In the genomic region with DNA sequence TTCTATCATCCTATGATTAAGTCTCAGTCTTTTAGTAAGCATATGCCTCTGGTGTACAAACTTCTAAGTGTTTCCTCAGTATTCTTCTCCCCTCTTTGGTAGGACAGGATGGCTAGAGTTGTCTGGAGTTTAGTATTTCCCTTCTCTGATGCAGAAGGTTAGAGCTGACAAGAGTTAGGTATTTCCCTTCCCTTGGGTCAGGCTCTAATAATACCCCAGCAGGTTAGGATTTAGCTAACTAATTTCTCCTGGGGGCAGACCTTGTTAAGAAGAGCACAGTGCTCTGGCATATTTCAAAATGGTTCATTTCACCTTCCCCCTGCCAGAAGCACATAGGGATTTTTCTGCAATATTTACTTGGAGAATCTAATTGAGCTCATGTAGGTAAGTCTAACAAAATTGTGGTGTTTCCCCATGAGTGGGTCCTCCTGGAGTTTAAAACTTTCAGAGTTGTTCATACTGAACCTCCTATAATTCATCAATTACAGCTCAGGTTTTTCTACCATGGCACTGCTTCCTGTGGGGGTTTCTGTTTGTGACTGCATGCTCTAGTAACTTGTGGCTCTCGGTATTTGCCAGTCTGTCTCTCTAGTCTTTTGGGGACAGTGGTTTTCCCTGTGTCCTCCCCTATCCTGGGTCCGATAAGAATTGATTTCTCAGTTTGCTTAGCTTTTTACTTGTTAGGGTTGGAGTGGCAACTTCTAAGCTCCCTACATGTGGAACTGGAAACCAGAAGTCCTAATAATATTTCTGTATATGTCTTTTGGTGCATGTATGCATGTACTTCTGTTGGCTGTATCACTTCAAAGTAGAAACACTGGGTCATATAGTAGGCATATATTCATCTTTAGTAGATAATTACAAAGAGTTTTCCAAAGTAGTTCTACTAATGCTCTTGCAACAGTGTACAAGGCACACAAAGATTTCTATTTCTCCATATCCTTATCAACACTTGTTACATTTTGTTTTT, we compare ENCODE assay signal across 15 cellular contexts.
A peak's percentile ranks its signal among the peaks of the same experiment; 100 is the strongest.
DNase-seq lines count a peak whose midpoint lies in the region; ATAC-seq and TF ChIP-seq lines count a peak whose summit lies in the region.
"Had no signal": no experiment of that assay in that cellular context is flagged by ENCODE, and none has a peak within 500 bp of the region (broad histone marks: within the 10 kb centered on the region; RNA-seq: fewer than 3 reads in every experiment).

No MANE protein-coding gene starts in this region.

- H3K4ac ChIP-seq in H9 (ENCODE audit: low read depth, low read length), result no peak overlapping the region

- H3K27ac Mint-ChIP-seq in progenitor cell of endocrine pancreas, result peak overlapping the region; percentile 77
- H3K27ac Mint-ChIP-seq in H9, result 0 out of 7 replicates have a peak overlapping the region, but pooled peaks of 1 of the 3 experiments have one; percentile 46
- no peak overlapping the region for H3K27ac Mint-ChIP-seq in glutamatergic neuron (ENCODE audit: unreplicated experiment)

- H3K27ac ChIP-seq in H9 (ENCODE audit: insufficient read length, low read depth, low read length), result no peak overlapping the region
- H3K27ac ChIP-seq: left lung had no signal

- H4K8ac ChIP-seq in H9 (replicated peaks; ENCODE audit: insufficient read length, low read depth, low read length), result no peak overlapping the region

- H3K9me3 ChIP-seq in H9 (ENCODE audit: control insufficient read depth, low read depth, low read length), result no peaks in the 10 kb centered on the region
- H3K9me3 ChIP-seq: left lung had no signal

- no peak overlapping the region for H2AK5ac ChIP-seq in H9 (ENCODE audit: insufficient read length, low read length)

- no peak for DNase-seq in progenitor cell of endocrine pancreas (ENCODE audit: low spot score, unreplicated experiment)
- DNase-seq in DMS53 (lab: John Stamatoyannopoulos, UW), result no peak
- no peak for DNase-seq in H9
- DNase-seq in glutamatergic neuron, result no peak
- no peak for DNase-seq in stimulated activated CD4-positive, alpha-beta T cell treated with anti-CD3 and anti-CD28 coated beads, Interleukin-2, amount 100 ng/mL, for 48 hours
- DNase-seq: activated naive CD4-positive, alpha-beta T cell; cortex of kidney; Kasumi-1; left lung; NCI-H446 treated with DMSO at 0.1 percent for 48 hours; SIG-M5 had no signal

- H3K36me3 Mint-ChIP-seq in progenitor cell of endocrine pancreas (ENCODE audit: insufficient read depth), result peaks cover 9% of the 10 kb centered on the region
- H3K36me3 Mint-ChIP-seq in H9 (ENCODE audit: insufficient read depth in 1 of 3, low read depth in 3 of 3), result no peaks in the 10 kb centered on the region
- H3K36me3 Mint-ChIP-seq in glutamatergic neuron (ENCODE audit: unreplicated experiment), result no peaks in the 10 kb centered on the region

- no peaks in the 10 kb centered on the region for H3K27me3 Mint-ChIP-seq in progenitor cell of endocrine pancreas
- H3K27me3 Mint-ChIP-seq in H9 (ENCODE audit: low read depth), result no peaks in the 10 kb centered on the region
- H3K27me3 Mint-ChIP-seq in glutamatergic neuron (ENCODE audit: unreplicated experiment), result no peaks in the 10 kb centered on the region

- H3K23me2 ChIP-seq in H9 (ENCODE audit: insufficient read length, low read depth, low read length, poor library complexity, severe bottlenecking), result no peaks in the 10 kb centered on the region

- H3K4me3 Mint-ChIP-seq in progenitor cell of endocrine pancreas (ENCODE audit: low read depth), result no peak overlapping the region
- H3K4me3 Mint-ChIP-seq in H9, result no peak overlapping the region
- H3K4me3 Mint-ChIP-seq in glutamatergic neuron (ENCODE audit: unreplicated experiment), result no peak overlapping the region

- no peaks in the 10 kb centered on the region for H3K4me1 ChIP-seq in H9 (ENCODE audit: insufficient read depth, low read length)
- H3K4me1 ChIP-seq: left lung had no signal

- no peak overlapping the region for H3K56ac ChIP-seq in H9 (ENCODE audit: insufficient read length, low read depth, low read length)

- H4K91ac ChIP-seq in H9 (ENCODE audit: insufficient read length, low read depth, low read length), result no peak overlapping the region

- peaks cover 5% of the 10 kb centered on the region for H3K9me3 Mint-ChIP-seq in progenitor cell of endocrine pancreas (ENCODE audit: low read depth)
- H3K9me3 Mint-ChIP-seq in H9, result no peaks in the 10 kb centered on the region
- no peaks in the 10 kb centered on the region for H3K9me3 Mint-ChIP-seq in glutamatergic neuron (ENCODE audit: unreplicated experiment)

- TF ChIP-seq CTCF in progenitor cell of endocrine pancreas (IDR thresholded peaks at IDR 0.05; ENCODE audit: unreplicated experiment) (no peak), H9 (conservative IDR thresholded peaks at IDR 0.05) (no peak), glutamatergic neuron (IDR thresholded peaks at IDR 0.05; ENCODE audit: partially characterized antibody, unreplicated experiment) (no peak)

- ATAC-seq in GM19023 (IDR thresholded peaks at IDR 0.05; ENCODE audit: unreplicated experiment) (peak; percentile 83), GM21786 (IDR thresholded peaks at IDR 0.05; ENCODE audit: unreplicated experiment) (peak; percentile 96), HG03175 (IDR thresholded peaks at IDR 0.05; ENCODE audit: unreplicated experiment) (peak; percentile 94)
- ATAC-seq: activated CD4-positive, CD25-positive, alpha-beta regulatory T cell treated with anti-CD3 and anti-CD28 coated beads, Interleukin-2, amount 50 U/mL, for 24 hours had no signal

- H3K23ac ChIP-seq in H9 (ENCODE audit: insufficient read length, low read depth, low read length), result no peak overlapping the region

- no peak overlapping the region for H2BK15ac ChIP-seq in H9 (ENCODE audit: low read depth, low read length)

- no peaks in the 10 kb centered on the region for H3K79me2 ChIP-seq in H9 (ENCODE audit: insufficient read depth, low read length)

- no peak overlapping the region for H3K9ac ChIP-seq in H9 (ENCODE audit: extremely low read depth, insufficient read length, low read length)

- H3K27me3 ChIP-seq in H9 (ENCODE audit: insufficient read depth, low read length), result no peaks in the 10 kb centered on the region
- H3K27me3 ChIP-seq: left lung had no signal

- H3T11ph ChIP-seq in H9 (ENCODE audit: low read length), result no peak overlapping the region

- WGBS in H9 (ENCODE audit: extremely low coverage, insufficient read length, low lambda C conversion rate), result no CpG with 5 or more reads among the region's 2 CpGs

- H3K4me2 ChIP-seq in H9 (ENCODE audit: insufficient read depth, insufficient read length, low read length), result no peak overlapping the region

- H3K14ac ChIP-seq in H9 (ENCODE audit: insufficient read depth, low read length), result no peak overlapping the region

- H4K20me1 ChIP-seq in H9 (ENCODE audit: control insufficient read depth, insufficient read depth, insufficient read length), result no peaks in the 10 kb centered on the region

- H2BK5ac ChIP-seq in H9 (ENCODE audit: insufficient read length, low read length), result no peak overlapping the region

- no peak overlapping the region for H2AFZ ChIP-seq in H9 (ENCODE audit: low read length)

- H4K5ac ChIP-seq in H9 (ENCODE audit: insufficient read length, low read depth, low read length), result no peak overlapping the region

- no peak overlapping the region for H2BK120ac ChIP-seq in H9 (ENCODE audit: low read depth, low read length, poor library complexity, severe bottlenecking)

- no peak overlapping the region for H2BK20ac ChIP-seq in H9 (ENCODE audit: low read depth, low read length, poor library complexity, severe bottlenecking)

- H3K18ac ChIP-seq in H9 (ENCODE audit: insufficient read length, low read depth, low read length), result no peak overlapping the region

- no peaks in the 10 kb centered on the region for H3K79me1 ChIP-seq in H9 (ENCODE audit: insufficient read depth, low read depth, low read length, poor library complexity, severe bottlenecking)

- H3K4me1 Mint-ChIP-seq in progenitor cell of endocrine pancreas (ENCODE audit: low read depth), result peaks cover 24% of the 10 kb centered on the region
- no peaks in the 10 kb centered on the region for H3K4me1 Mint-ChIP-seq in H9
- no peaks in the 10 kb centered on the region for H3K4me1 Mint-ChIP-seq in glutamatergic neuron (ENCODE audit: low read depth, unreplicated experiment)

- H2BK12ac ChIP-seq in H9 (ENCODE audit: insufficient read length, low read depth, low read length), result no peak overlapping the region
